ENCODE assay signal across 19 cellular contexts in genomic region chr5:133688386-133688785, GRCh38.
A peak's percentile ranks its signal among the peaks of the same experiment; 100 is the strongest.
DNase-seq lines count a peak whose midpoint lies in the region; ATAC-seq and TF ChIP-seq lines count a peak whose summit lies in the region.
"Had no signal": no experiment of that assay in that cellular context is flagged by ENCODE, and none has a peak within 500 bp of the region (broad histone marks: within the 10 kb centered on the region; RNA-seq: fewer than 3 reads in every experiment).

No MANE protein-coding gene starts in this region.

- no peaks in the 10 kb centered on the region for H3K36me3 Mint-ChIP-seq in activated T-cell treated with anti-CD3 and anti-CD28 coated beads, Interleukin-2, amount 50 U/mL, for 4 hours (ENCODE audit: insufficient read depth)
- no peaks in the 10 kb centered on the region for H3K36me3 Mint-ChIP-seq in stimulated activated memory B cell treated with anti-CD40 and anti-IgM and Interleukin-4, amounts not matched to agents 10 μg/mL and 1 μg/mL and 100 μg/mL, for 72 hours
- no peaks in the 10 kb centered on the region for H3K36me3 Mint-ChIP-seq in activated T-helper 1 cell treated with anti-CD3 and anti-CD28 coated beads, Interleukin-12 subunit alpha, Interleukin-12 subunit beta, Interleukin-2, Interleukin-4 antibody, amounts not matched to agents 30 ng/mL and 10 ng/mL and 1 ng/mL, durations not matched to agents 14 hours and 24 hours and 36 hours (ENCODE audit: low read depth)
- H3K36me3 Mint-ChIP-seq: activated CD8-positive, alpha-beta memory T cell treated with anti-CD3 and anti-CD28 coated beads, Interleukin-2, amount 10 ng/mL, durations not matched to agents 7 days and 5 days; activated naive CD4-positive, alpha-beta T cell treated with anti-CD3 and anti-CD28 coated beads, Interleukin-2, amount 50 U/mL, for 24 hours; CD8-positive, alpha-beta T cell had no signal

- H3K27me3 ChIP-seq in OCI-LY3 (ENCODE audit: low read depth, low read length) (0 out of 2 replicates have a peak, but pooled peaks cover 10% of the 10 kb centered on the region), MG63 (peaks cover 13% of the 10 kb centered on the region)

- H3K4me1 Mint-ChIP-seq in activated T-cell treated with anti-CD3 and anti-CD28 coated beads, Interleukin-2, amount 50 U/mL, for 4 hours (ENCODE audit: low read depth) = no peaks in the 10 kb centered on the region
- H3K4me1 Mint-ChIP-seq in stimulated activated memory B cell treated with anti-CD40 and anti-IgM and Interleukin-4, amounts not matched to agents 10 μg/mL and 1 μg/mL and 100 μg/mL, for 72 hours = no peaks in the 10 kb centered on the region
- no peaks in the 10 kb centered on the region for H3K4me1 Mint-ChIP-seq in activated T-helper 1 cell treated with anti-CD3 and anti-CD28 coated beads, Interleukin-12 subunit alpha, Interleukin-12 subunit beta, Interleukin-2, Interleukin-4 antibody, amounts not matched to agents 30 ng/mL and 10 ng/mL and 1 ng/mL, durations not matched to agents 14 hours and 24 hours and 36 hours (ENCODE audit: low read depth)
- H3K4me1 Mint-ChIP-seq: activated CD8-positive, alpha-beta memory T cell treated with anti-CD3 and anti-CD28 coated beads, Interleukin-2, amount 10 ng/mL, durations not matched to agents 7 days and 5 days; activated naive CD4-positive, alpha-beta T cell treated with anti-CD3 and anti-CD28 coated beads, Interleukin-2, amount 50 U/mL, for 24 hours had no signal

- ATAC-seq in activated T-cell treated with anti-CD3 and anti-CD28 coated beads, Interleukin-2, amount 50 U/mL, for 4 hours = peak; percentile 30 to 50
- ATAC-seq in GM21390 (IDR thresholded peaks at IDR 0.05; ENCODE audit: unreplicated experiment) = peak; percentile 48
- peak; percentile 36 for ATAC-seq in stimulated activated memory B cell treated with anti-CD40 and anti-IgM and Interleukin-4, amounts not matched to agents 10 μg/mL and 1 μg/mL and 100 μg/mL, for 72 hours
- ATAC-seq: activated CD8-positive, alpha-beta memory T cell treated with anti-CD3 and anti-CD28 coated beads, Interleukin-2, amount 10 ng/mL, durations not matched to agents 7 days and 5 days; CD8-positive, alpha-beta T cell; gastrocnemius medialis; left colon had no signal

- H3K36me3 ChIP-seq in OCI-LY3 (replicated peaks; ENCODE audit: low read depth, low read length) (no peaks in the 10 kb centered on the region), MG63 (no peaks in the 10 kb centered on the region)
- H3K36me3 ChIP-seq: gastrocnemius medialis had no signal

- no peak overlapping the region for H3K27ac Mint-ChIP-seq in stimulated activated memory B cell treated with anti-CD40 and anti-IgM and Interleukin-4, amounts not matched to agents 10 μg/mL and 1 μg/mL and 100 μg/mL, for 72 hours
- H3K27ac Mint-ChIP-seq in activated T-helper 1 cell treated with anti-CD3 and anti-CD28 coated beads, Interleukin-12 subunit alpha, Interleukin-12 subunit beta, Interleukin-2, Interleukin-4 antibody, amounts not matched to agents 30 ng/mL and 10 ng/mL and 1 ng/mL, durations not matched to agents 14 hours and 24 hours and 36 hours = no peak overlapping the region
- H3K27ac Mint-ChIP-seq: activated CD8-positive, alpha-beta memory T cell treated with anti-CD3 and anti-CD28 coated beads, Interleukin-2, amount 10 ng/mL, durations not matched to agents 7 days and 5 days; activated naive CD4-positive, alpha-beta T cell treated with anti-CD3 and anti-CD28 coated beads, Interleukin-2, amount 50 U/mL, for 24 hours; CD8-positive, alpha-beta T cell had no signal

- no peaks in the 10 kb centered on the region for H3K9me3 Mint-ChIP-seq in activated T-cell treated with anti-CD3 and anti-CD28 coated beads, Interleukin-2, amount 50 U/mL, for 4 hours
- H3K9me3 Mint-ChIP-seq in stimulated activated memory B cell treated with anti-CD40 and anti-IgM and Interleukin-4, amounts not matched to agents 10 μg/mL and 1 μg/mL and 100 μg/mL, for 72 hours = no peaks in the 10 kb centered on the region
- no peaks in the 10 kb centered on the region for H3K9me3 Mint-ChIP-seq in activated T-helper 1 cell treated with anti-CD3 and anti-CD28 coated beads, Interleukin-12 subunit alpha, Interleukin-12 subunit beta, Interleukin-2, Interleukin-4 antibody, amounts not matched to agents 30 ng/mL and 10 ng/mL and 1 ng/mL, durations not matched to agents 14 hours and 24 hours and 36 hours
- H3K9me3 Mint-ChIP-seq: activated naive CD4-positive, alpha-beta T cell treated with anti-CD3 and anti-CD28 coated beads, Interleukin-2, amount 50 U/mL, for 24 hours; CD8-positive, alpha-beta T cell; T-helper 1 cell treated with Interleukin-12 subunit alpha and Interleukin-12 subunit beta and Interleukin-4 antibody, amounts not matched to agents 30 μg/mL and 1 μg/mL, for 36 hours had no signal

- intact Hi-C loops in activated T-helper 1 cell treated with anti-CD3 and anti-CD28 coated beads, Interleukin-12 subunit alpha, Interleukin-12 subunit beta, Interleukin-2, Interleukin-4 antibody, amounts not matched to agents 30 ng/mL and 10 ng/mL and 1 ng/mL, durations not matched to agents 14 hours and 24 hours and 36 hours (cut with micrococcal nuclease) = no loop called here

- no peak for DNase-seq in activated T-cell treated with anti-CD3 and anti-CD28 coated beads, Interleukin-2, amount 50 U/mL, for 4 hours
- no peak for DNase-seq in activated T-cell treated with anti-CD3 and anti-CD28 coated beads for 4 hours
- DNase-seq in activated T-helper 1 cell treated with anti-CD3 and anti-CD28 coated beads, Interleukin-12 subunit alpha, Interleukin-12 subunit beta, Interleukin-2, Interleukin-4 antibody, amounts not matched to agents 30 ng/mL and 10 ng/mL and 1 ng/mL, durations not matched to agents 14 hours and 24 hours and 36 hours (ENCODE audit: low spot score) = no peak
- DNase-seq in MG63 = no peak
- no peak for DNase-seq in NCI-H1105 treated with DMSO at 0.1 percent for 48 hours (lab: John Stamatoyannopoulos, UW)
- DNase-seq: ACHN; activated CD8-positive, alpha-beta memory T cell treated with anti-CD3 and anti-CD28 coated beads, Interleukin-2, amount 10 ng/mL, durations not matched to agents 7 days and 5 days; CD8-positive, alpha-beta T cell; gastrocnemius medialis; IMR-90; left colon; NCI-H1930; NCI-H446 treated with DMSO at 0.1 percent for 48 hours; stimulated activated naive CD4-positive, alpha-beta T cell treated with Interleukin-2 at 50 U/mL for 16 hours had no signal

- H3K27ac ChIP-seq in OCI-LY3 (ENCODE audit: low read length) = peak overlapping the region; percentile 30; the same call in 1 of the 2 replicates
- H3K27ac ChIP-seq: gastrocnemius medialis had no signal

- H2AFZ ChIP-seq in OCI-LY3 (ENCODE audit: low read depth, low read length) = peak overlapping the region; percentile 60; the same call in 1 of the 2 replicates

- no peaks in the 10 kb centered on the region for H3K79me2 ChIP-seq in OCI-LY3 (ENCODE audit: low read length)

- H3K4me1 ChIP-seq in OCI-LY3 (ENCODE audit: low read length) = peaks cover 9% of the 10 kb centered on the region
- H3K4me1 ChIP-seq: gastrocnemius medialis had no signal

- no peak overlapping the region for H3K4me3 Mint-ChIP-seq in activated T-cell treated with anti-CD3 and anti-CD28 coated beads, Interleukin-2, amount 50 U/mL, for 4 hours
- no peak overlapping the region for H3K4me3 Mint-ChIP-seq in stimulated activated memory B cell treated with anti-CD40 and anti-IgM and Interleukin-4, amounts not matched to agents 10 μg/mL and 1 μg/mL and 100 μg/mL, for 72 hours
- H3K4me3 Mint-ChIP-seq in activated T-helper 1 cell treated with anti-CD3 and anti-CD28 coated beads, Interleukin-12 subunit alpha, Interleukin-12 subunit beta, Interleukin-2, Interleukin-4 antibody, amounts not matched to agents 30 ng/mL and 10 ng/mL and 1 ng/mL, durations not matched to agents 14 hours and 24 hours and 36 hours = no peak overlapping the region
- H3K4me3 Mint-ChIP-seq: activated CD8-positive, alpha-beta memory T cell treated with anti-CD3 and anti-CD28 coated beads, Interleukin-2, amount 10 ng/mL, durations not matched to agents 7 days and 5 days; activated naive CD4-positive, alpha-beta T cell treated with anti-CD3 and anti-CD28 coated beads, Interleukin-2, amount 50 U/mL, for 24 hours; CD8-positive, alpha-beta T cell; T-helper 1 cell treated with Interleukin-12 subunit alpha and Interleukin-12 subunit beta and Interleukin-4 antibody, amounts not matched to agents 30 μg/mL and 1 μg/mL, for 36 hours had no signal

- peak overlapping the region; percentile 40 for H3K4me2 ChIP-seq in OCI-LY3 (ENCODE audit: low read length)

- H3K9me3 ChIP-seq in OCI-LY3 (ENCODE audit: insufficient read depth, low read length) = no peaks in the 10 kb centered on the region
- H3K9me3 ChIP-seq in MG63 = no peaks in the 10 kb centered on the region
- H3K9me3 ChIP-seq: gastrocnemius medialis had no signal

- H3K4me3 ChIP-seq in OCI-LY3 (ENCODE audit: low read length) (no peak overlapping the region), MG63 (no peak overlapping the region)
- H3K4me3 ChIP-seq: gastrocnemius medialis had no signal

- H3K9ac ChIP-seq in OCI-LY3 (ENCODE audit: low read length) = no peak overlapping the region

- peaks cover 26% of the 10 kb centered on the region for H3K27me3 Mint-ChIP-seq in activated T-cell treated with anti-CD3 and anti-CD28 coated beads, Interleukin-2, amount 50 U/mL, for 4 hours (ENCODE audit: low read depth)
- H3K27me3 Mint-ChIP-seq in stimulated activated memory B cell treated with anti-CD40 and anti-IgM and Interleukin-4, amounts not matched to agents 10 μg/mL and 1 μg/mL and 100 μg/mL, for 72 hours = peaks cover 32% of the 10 kb centered on the region
- H3K27me3 Mint-ChIP-seq in activated T-helper 1 cell treated with anti-CD3 and anti-CD28 coated beads, Interleukin-12 subunit alpha, Interleukin-12 subunit beta, Interleukin-2, Interleukin-4 antibody, amounts not matched to agents 30 ng/mL and 10 ng/mL and 1 ng/mL, durations not matched to agents 14 hours and 24 hours and 36 hours (ENCODE audit: insufficient read depth) = peaks cover 27% of the 10 kb centered on the region

- TF ChIP-seq CTCF in OCI-LY3 (IDR thresholded peaks at IDR 0.05; ENCODE audit: low read depth, low read length) = no peak

- no peaks in the 10 kb centered on the region for H4K20me1 ChIP-seq in OCI-LY3 (ENCODE audit: insufficient read depth, low read length)
